In genomic region chr17:31486351-31487062, GRCh38 we compare ENCODE assay signal across 12 cellular contexts.
DNase-seq lines count a peak whose midpoint lies in the region; ATAC-seq, FAIRE-seq and TF ChIP-seq lines count a peak whose summit lies in the region.
"Had no signal": no experiment of that assay in that cellular context is flagged by ENCODE, and none has a peak within 500 bp of the region (broad histone marks: within the 10 kb centered on the region; RNA-seq: fewer than 3 reads in every experiment).

No MANE protein-coding gene starts in this region.

- no peaks in the 10 kb centered on the region for H3K27me3 Mint-ChIP-seq in IgD-negative memory B cell

- H3K9me3 Mint-ChIP-seq in IgD-negative memory B cell = no peaks in the 10 kb centered on the region

- ATAC-seq in HG03139 (IDR thresholded peaks at IDR 0.05; ENCODE audit: unreplicated experiment) (no peak), HG02623 (IDR thresholded peaks at IDR 0.05; ENCODE audit: unreplicated experiment) (no peak)

- H3K4me3 ChIP-seq in mucosa of rectum (ENCODE audit: low read length in 2 of 2) = peak overlapping the region in 1 of 2 donors; percentile 56
- H3K4me3 ChIP-seq: SJSA1 had no signal

- no peak for TF ChIP-seq CTCF in C4-2B (conservative IDR thresholded peaks at IDR 0.05)

- H3K9me3 ChIP-seq in mucosa of rectum (ENCODE audit: control insufficient read depth in 2 of 2, low read length in 2 of 2) = no peaks in the 10 kb centered on the region
- H3K9me3 ChIP-seq: SJSA1 had no signal

- H3K36me3 ChIP-seq in mucosa of rectum (ENCODE audit: control insufficient read depth in 2 of 2, insufficient read depth in 2 of 2, low read length in 2 of 2) = no peaks in the 10 kb centered on the region
- H3K36me3 ChIP-seq: SJSA1 had no signal

- no peak overlapping the region for H3K9ac ChIP-seq in mucosa of rectum (ENCODE audit: low read depth in 1 of 2, low read length in 2 of 2)

- peak overlapping the region; percentile 59 to 94 (median 92) for H3K27ac Mint-ChIP-seq in IgD-negative memory B cell

- DNase-seq in urothelium cell line (ENCODE audit: low spot score) = no peak
- no peak for DNase-seq in kidney glomerular epithelial cell (lab: John Stamatoyannopoulos, UW)
- DNase-seq: activated CD8-positive, alpha-beta memory T cell treated with anti-CD3 and anti-CD28 coated beads, Interleukin-2, amount 50 U/mL, for 4 hours; NCI-H2107 had no signal

- no peaks in the 10 kb centered on the region for H3K27me3 ChIP-seq in mucosa of rectum (ENCODE audit: control insufficient read depth in 2 of 2, insufficient read depth in 2 of 2, low read length in 2 of 2)

- peaks cover 34 to 35% of the 10 kb centered on the region in 2 donors for H3K4me1 ChIP-seq in mucosa of rectum (ENCODE audit: control insufficient read depth in 2 of 2, insufficient read depth in 2 of 2, low read length in 2 of 2)

- H3K36me3 Mint-ChIP-seq in IgD-negative memory B cell = no peaks in the 10 kb centered on the region

- no peak for FAIRE-seq in urothelium cell line (lab: Jason Lieb, UNC)
- FAIRE-seq: D721Med had no signal

- H3K4me3 Mint-ChIP-seq in IgD-negative memory B cell = peak overlapping the region; percentile 81 to 88 (median 84)

- peak overlapping the region; percentile 88; the same call in 1 of the 2 replicates for H3K27ac ChIP-seq in C4-2B
- peak overlapping the region; percentile 77 for H3K27ac ChIP-seq in cingulate gyrus (ENCODE audit: low read depth, low read length)
- peak overlapping the region; percentile 83 to 86 for H3K27ac ChIP-seq in mucosa of rectum (ENCODE audit: low read depth in 2 of 2, low read length in 2 of 2)
- H3K27ac ChIP-seq: SJSA1 had no signal

- peaks cover 22 to 36% (median 32%) of the 10 kb centered on the region in 3 donors for H3K4me1 Mint-ChIP-seq in IgD-negative memory B cell
